In the genomic region with DNA sequence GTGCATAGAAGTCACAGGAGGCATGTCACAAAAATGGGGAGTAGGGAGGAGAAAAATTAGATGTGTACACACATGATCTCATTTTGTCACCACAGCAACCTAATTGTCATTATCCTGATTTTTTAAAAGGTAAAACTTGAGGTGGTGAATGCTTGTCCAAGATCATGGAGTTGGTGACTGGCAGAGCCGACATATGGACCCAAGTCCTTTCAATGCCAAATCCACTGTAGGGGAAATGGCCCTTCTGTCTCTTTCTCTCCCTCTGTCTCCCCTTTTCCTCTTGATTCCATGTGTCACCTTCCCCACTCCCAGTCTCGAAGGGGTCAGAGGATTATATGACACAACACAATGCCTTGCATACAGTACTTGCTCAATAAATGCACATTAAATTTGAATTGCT, we compare ENCODE assay signal across 15 cellular contexts.
DNase-seq lines count a peak whose midpoint lies in the region; TF ChIP-seq lines count a peak whose summit lies in the region.
"Had no signal": no experiment of that assay in that cellular context is flagged by ENCODE, and none has a peak within 500 bp of the region (broad histone marks: within the 10 kb centered on the region; RNA-seq: fewer than 3 reads in every experiment).

No MANE protein-coding gene starts in this region.

- peaks cover 71% of the 10 kb centered on the region for H3K4me1 Mint-ChIP-seq in HFFc6 (ENCODE audit: low read depth)

- H3K9me3 Mint-ChIP-seq in HFFc6 = no peaks in the 10 kb centered on the region
- H3K9me3 Mint-ChIP-seq: activated naive CD8-positive, alpha-beta T cell treated with anti-CD3 and anti-CD28 coated beads for 36 hours; CD14-positive monocyte; stimulated activated naive B cell treated with anti-CD40 and anti-IgM and Interleukin-4, amounts not matched to agents 10 μg/mL and 1 μg/mL and 100 μg/mL, for 72 hours had no signal

- intact Hi-C loops in esophagus squamous epithelium (cut with DNase I) = no loop called here
- intact Hi-C loops in lower leg skin (cut with DNase I; ENCODE audit: low total_unique reads) = loop anchor here (10.0 kb wide), 1 partner anchor 1395 kb away; no protein-coding TSS in a partner anchor

- H3K4me3 Mint-ChIP-seq in HFFc6 = peak overlapping the region; percentile 81
- H3K4me3 Mint-ChIP-seq: activated naive CD8-positive, alpha-beta T cell treated with anti-CD3 and anti-CD28 coated beads for 36 hours; CD14-positive monocyte; stimulated activated naive B cell treated with anti-CD40 and anti-IgM and Interleukin-4, amounts not matched to agents 10 μg/mL and 1 μg/mL and 100 μg/mL, for 72 hours had no signal

- H3K4me1 ChIP-seq in SJCRH30 (peaks cover 12% of the 10 kb centered on the region; the same call in 1 of the 2 replicates), esophagus squamous epithelium (peaks cover 0 to 21% (median 14%) of the 10 kb centered on the region in 3 donors), smooth muscle cell (ENCODE audit: low read depth) (peaks cover 17% of the 10 kb centered on the region)

- TF ChIP-seq CTCF in HFFc6 (IDR thresholded peaks at IDR 0.05) = no peak
- TF ChIP-seq CTCF in esophagus squamous epithelium (IDR thresholded peaks at IDR 0.05) = no peak
- TF ChIP-seq CTCF in smooth muscle cell (IDR thresholded peaks at IDR 0.05; ENCODE audit: borderline replicate concordance, insufficient read depth, poor library complexity, severe bottlenecking) = no peak
- TF ChIP-seq CTCF in lower leg skin (IDR thresholded peaks at IDR 0.05) = no peak

- DNase-seq in HFFc6 = no peak
- no peak for DNase-seq in SJCRH30
- DNase-seq in esophagus squamous epithelium (lab: John Stamatoyannopoulos, UW) = no peak
- DNase-seq in smooth muscle cell (lab: John Stamatoyannopoulos, UW; ENCODE audit: unreplicated experiment) = no peak
- no peak for DNase-seq in lower leg skin (ENCODE audit: low spot score in 2 of 2)
- no peak for DNase-seq in pons (ENCODE audit: low spot score)
- DNase-seq in cortex of kidney (lab: John Stamatoyannopoulos, UW) = no peak
- DNase-seq in erythroblast (lab: John Stamatoyannopoulos, UW) = no peak
- DNase-seq: activated naive CD8-positive, alpha-beta T cell treated with anti-CD3 and anti-CD28 coated beads for 36 hours; MM.1S; stimulated activated CD4-positive, alpha-beta T cell treated with anti-CD3 and anti-CD28 coated beads, Interleukin-4, amount 100 ng/mL, for 4 hours; stimulated activated naive B cell treated with anti-CD40 and anti-IgM and Interleukin-4, amounts not matched to agents 10 μg/mL and 1 μg/mL and 100 μg/mL, for 72 hours had no signal

- no peak overlapping the region for H3K4me3 ChIP-seq in SJCRH30
- H3K4me3 ChIP-seq in esophagus squamous epithelium = no peak overlapping the region
- no peak overlapping the region for H3K4me3 ChIP-seq in smooth muscle cell
- no peak overlapping the region for H3K4me3 ChIP-seq in lower leg skin (ENCODE audit: low read depth, poor library complexity, severe bottlenecking)
- H3K4me3 ChIP-seq: coronary artery, mucosa of descending colon had no signal

- peaks cover 20% of the 10 kb centered on the region for H3F3A ChIP-seq in smooth muscle cell (ENCODE audit: low read depth)

- H4K20me1 ChIP-seq in smooth muscle cell (ENCODE audit: low read depth) = no peaks in the 10 kb centered on the region

- no peaks in the 10 kb centered on the region for H3K36me3 Mint-ChIP-seq in HFFc6 (ENCODE audit: low read depth)
- H3K36me3 Mint-ChIP-seq: activated naive CD8-positive, alpha-beta T cell treated with anti-CD3 and anti-CD28 coated beads for 36 hours; CD14-positive monocyte; stimulated activated naive B cell treated with anti-CD40 and anti-IgM and Interleukin-4, amounts not matched to agents 10 μg/mL and 1 μg/mL and 100 μg/mL, for 72 hours had no signal

- H3K27ac ChIP-seq in SJCRH30 (peak overlapping the region; percentile 28), esophagus squamous epithelium (peak overlapping the region in 3 of 4 donors; percentile 35 to 62 (median 50)), smooth muscle cell (ENCODE audit: low read depth) (peak overlapping the region; percentile 85)

- H2AFZ ChIP-seq in smooth muscle cell (ENCODE audit: low read depth) = peak overlapping the region; percentile 16

- peak overlapping the region; percentile 52 for H3K9ac ChIP-seq in smooth muscle cell (ENCODE audit: low read depth)

- H3K4me2 ChIP-seq in smooth muscle cell = peak overlapping the region; percentile 60

- H3K9me3 ChIP-seq in SJCRH30 (replicated peaks) (no peaks in the 10 kb centered on the region), esophagus squamous epithelium (no peaks in the 10 kb centered on the region), smooth muscle cell (replicated peaks; ENCODE audit: low read depth) (no peaks in the 10 kb centered on the region)
- H3K9me3 ChIP-seq: mucosa of descending colon had no signal

- 70 to 85% methylated on average over 2 of the region's 2 CpGs for WGBS in esophagus squamous epithelium, 2 donors
- WGBS in smooth muscle cell (ENCODE audit: low lambda C conversion rate) = 100% methylated on average over 2 of the region's 2 CpGs
- WGBS in lower leg skin, 2 donors = 81 to 92% methylated on average over 2 of the region's 2 CpGs

- no peaks in the 10 kb centered on the region for H3K27me3 Mint-ChIP-seq in HFFc6 (ENCODE audit: insufficient read depth)
- H3K27me3 Mint-ChIP-seq: activated naive CD8-positive, alpha-beta T cell treated with anti-CD3 and anti-CD28 coated beads for 36 hours; stimulated activated naive B cell treated with anti-CD40 and anti-IgM and Interleukin-4, amounts not matched to agents 10 μg/mL and 1 μg/mL and 100 μg/mL, for 72 hours had no signal

- TF ChIP-seq POLR2A in esophagus squamous epithelium (IDR thresholded peaks at IDR 0.05) (no peak), lower leg skin (IDR thresholded peaks at IDR 0.05) (no peak), erythroblast (IDR thresholded peaks at IDR 0.05; ENCODE audit: low read length) (no peak)

- H3K36me3 ChIP-seq in SJCRH30 = no peaks in the 10 kb centered on the region
- H3K36me3 ChIP-seq in esophagus squamous epithelium = no peaks in the 10 kb centered on the region
- no peaks in the 10 kb centered on the region for H3K36me3 ChIP-seq in smooth muscle cell (ENCODE audit: low read depth)

- no peaks in the 10 kb centered on the region for H3K79me2 ChIP-seq in smooth muscle cell (ENCODE audit: low read depth)

- H3K27ac Mint-ChIP-seq in HFFc6 = peak overlapping the region; percentile 98
- H3K27ac Mint-ChIP-seq: activated naive CD8-positive, alpha-beta T cell treated with anti-CD3 and anti-CD28 coated beads for 36 hours; CD14-positive monocyte; stimulated activated naive B cell treated with anti-CD40 and anti-IgM and Interleukin-4, amounts not matched to agents 10 μg/mL and 1 μg/mL and 100 μg/mL, for 72 hours had no signal

- H3K27me3 ChIP-seq in SJCRH30 (no peaks in the 10 kb centered on the region), esophagus squamous epithelium (no peaks in the 10 kb centered on the region), smooth muscle cell (ENCODE audit: low read depth) (no peaks in the 10 kb centered on the region)

Comparison
In these comparisons a context has a peak if more than half of its experiments do, and no peak if none do; other contexts are left out.
1. H3K27ac ChIP-seq: peak in every context shown above with its lines; median percentile 85 in smooth muscle cell; 50 in esophagus squamous epithelium; 28 in SJCRH30.